ENCODE assay signal across 10 cellular contexts in genomic region chr16:51152691-51153261, GRCh38. TPM values are rescaled to one million over a fixed set of nuclear protein-coding genes. Genes with fewer than 3 reads are reported as not detected.
A peak's percentile ranks its signal among the peaks of the same experiment; 100 is the strongest.
DNase-seq lines count a peak whose midpoint lies in the region; ATAC-seq and TF ChIP-seq lines count a peak whose summit lies in the region.
"Had no signal": no experiment of that assay in that cellular context is flagged by ENCODE, and none has a peak within 500 bp of the region (broad histone marks: within the 10 kb centered on the region; RNA-seq: fewer than 3 reads in every experiment).

No MANE protein-coding gene starts in this region.

- WGBS in psoas muscle, 3 donors: 1 to 2% (median 1%) methylated on average over 46 to 51 of the region's 51 CpGs

- no peak overlapping the region for H3K27ac Mint-ChIP-seq in natural killer cell
- H3K27ac Mint-ChIP-seq: activated B cell treated with CpG ODN at 0.5 μM for 24 hours had no signal

- H3K4me1 ChIP-seq in SJSA1 (replicated peaks) (peaks cover 36% of the 10 kb centered on the region), psoas muscle (no peaks in the 10 kb centered on the region)

- H3K27me3 ChIP-seq in SJSA1 (replicated peaks) (no peaks in the 10 kb centered on the region), psoas muscle (ENCODE audit: insufficient read depth in 3 of 3, low read length in 2 of 3) (peaks cover 32 to 98% (median 34%) of the 10 kb centered on the region in 3 donors)

- no peaks in the 10 kb centered on the region for H3K9me3 Mint-ChIP-seq in natural killer cell
- H3K9me3 Mint-ChIP-seq: activated B cell treated with CpG ODN at 0.5 μM for 24 hours had no signal

- H3K4me3 Mint-ChIP-seq in natural killer cell: no peak overlapping the region
- H3K4me3 Mint-ChIP-seq: activated B cell treated with CpG ODN at 0.5 μM for 24 hours had no signal

- peaks cover 47 to 58% of the 10 kb centered on the region in 2 donors for H3K27me3 Mint-ChIP-seq in natural killer cell (ENCODE audit: low read depth in 2 of 2)

- no peaks in the 10 kb centered on the region for H3K36me3 Mint-ChIP-seq in natural killer cell

- H3K9me3 ChIP-seq in SJSA1 (replicated peaks) (no peaks in the 10 kb centered on the region), psoas muscle (no peaks in the 10 kb centered on the region)
- H3K9me3 ChIP-seq: upper lobe of right lung had no signal

- ATAC-seq in psoas muscle (no peak), GM18517 (IDR thresholded peaks at IDR 0.05; ENCODE audit: unreplicated experiment) (no peak), natural killer cell (no peak)

- peak overlapping the region; percentile 85 for H3K4me3 ChIP-seq in SJSA1
- peak overlapping the region; percentile 58 for H3K4me3 ChIP-seq in psoas muscle

- no peak for TF ChIP-seq CTCF in psoas muscle (IDR thresholded peaks at IDR 0.05)
- TF ChIP-seq CTCF in natural killer cell (IDR thresholded peaks at IDR 0.05): no peak

- no peaks in the 10 kb centered on the region for H3K4me1 Mint-ChIP-seq in natural killer cell
- H3K4me1 Mint-ChIP-seq: activated B cell treated with CpG ODN at 0.5 μM for 24 hours had no signal

- DNase-seq in Caki2 (ENCODE audit: low read depth): peak; percentile 54
- peak in 1 of 2 experiments; percentile 81 for DNase-seq in SJSA1 (ENCODE audit: low read depth in 1 of 2, low spot score in 2 of 2)
- DNase-seq in cardiac septum (ENCODE audit: low spot score): peak; percentile 41
- no peak for DNase-seq in psoas muscle
- DNase-seq in HuH-7 (ENCODE audit: low spot score): no peak
- no peak for DNase-seq in putamen (ENCODE audit: low spot score)
- DNase-seq in natural killer cell: no peak
- DNase-seq: activated B cell treated with CpG ODN at 0.5 μM for 24 hours, upper lobe of right lung had no signal

- in situ Hi-C loops in Caki2 (cut with HindIII; ENCODE audit: low pct_unique_long_range_greater_than_20kb, low sequenced_read_pairs): no loop called here

- intact Hi-C loops in cardiac septum (cut with DNase I): no loop called here
- intact Hi-C loops in psoas muscle (cut with DNase I): no loop called here
- intact Hi-C loops in natural killer cell (cut with micrococcal nuclease): no loop called here

- H3K27ac ChIP-seq in SJSA1: peak overlapping the region; percentile 89
- no peak overlapping the region for H3K27ac ChIP-seq in psoas muscle
- H3K27ac ChIP-seq: upper lobe of right lung had no signal

- H3K36me3 ChIP-seq in SJSA1 (peaks cover 30% of the 10 kb centered on the region), psoas muscle (ENCODE audit: insufficient read depth in 1 of 2, low read depth in 1 of 2) (no peaks in the 10 kb centered on the region)
- H3K36me3 ChIP-seq: upper lobe of right lung had no signal

RNA-seq across cellular contexts. Expression of gene SALL1, which starts 1.7 kb away (rescaled TPM):
- total RNA-seq in Caki2 (2014; rRNA removed; shearing (Covaris generic); ENCODE audit: low replicate concordance): 3.0 and 5.6 TPM in 2 replicates
- 7.1 and 13.3 TPM in 2 replicates for total RNA-seq in SJSA1 (2014; rRNA removed; shearing (Covaris generic))
- 0.22 TPM for total RNA-seq in cardiac septum
- not detected for total RNA-seq in psoas muscle
- polyA plus RNA-seq in psoas muscle: not detected
- total RNA-seq in natural killer cell: not detected
- total RNA-seq: activated B cell treated with CpG ODN at 0.5 μM for 24 hours, upper lobe of right lung had no signal

Comparison
In these comparisons a context has a peak if more than half of its experiments do, and no peak if none do; other contexts are left out.
1. DNase-seq: peak in Caki2 (single experiment) and cardiac septum (single experiment); none in psoas muscle (0 of 2), HuH-7 (single experiment), putamen (single experiment) and natural killer cell (single experiment).